20 cellular contexts compared by ENCODE assay signal in genomic region chr7:56081626-56082340, GRCh38. TPM values are rescaled to one million over a fixed set of nuclear protein-coding genes. Genes with fewer than 3 reads are reported as not detected.
DNase-seq lines count a peak whose midpoint lies in the region; ATAC-seq, FAIRE-seq and TF ChIP-seq lines count a peak whose summit lies in the region.
"Had no signal": no experiment of that assay in that cellular context is flagged by ENCODE, and none has a peak within 500 bp of the region (broad histone marks: within the 10 kb centered on the region; RNA-seq: fewer than 3 reads in every experiment).

No MANE protein-coding gene starts in this region.

- H3K79me2 ChIP-seq in K562 (ENCODE audit: control insufficient read depth, insufficient read depth, low read length): no peaks in the 10 kb centered on the region

- no peaks in the 10 kb centered on the region for H4K20me1 ChIP-seq in K562 (replicated peaks; ENCODE audit: control insufficient read depth, insufficient read depth, low read length)

- BruUV-seq in K562 (replicated peaks; lab: Mats Ljungman, UMichigan): no TSS peak

- 88% methylated on average over 17 of the region's 29 CpGs for WGBS in K562 (ENCODE audit: insufficient coverage, low coverage, missing lambda C conversion rate)
- whole genome bisulfite sequencing in neuronal stem cell (ENCODE audit: extremely low coverage in 2 of 2, insufficient read length in 2 of 2, insufficient replicate concordance in 1 of 2), 2 donors: no CpG with 5 or more reads among the region's 29 CpGs
- WGBS in tibial nerve, 2 donors: 92 to 94% methylated on average over 24 to 27 of the region's 29 CpGs

- H3K27ac ChIP-seq in K562 (ENCODE audit: extremely low read depth, low read depth, low read length): no peak overlapping the region
- H3K27ac ChIP-seq in neuronal stem cell (replicated peaks; ENCODE audit: low read length): no peak overlapping the region
- peak overlapping the region; percentile 12 for H3K27ac ChIP-seq in substantia nigra (ENCODE audit: low read depth, low read length, poor library complexity, severe bottlenecking)
- H3K27ac ChIP-seq in tibial nerve: no peak overlapping the region
- H3K27ac ChIP-seq: PC-9 had no signal

- H3K9ac ChIP-seq in K562 (ENCODE audit: insufficient read depth in 1 of 2, low read depth in 2 of 2, low read length in 2 of 2) (no peak overlapping the region), neuronal stem cell (ENCODE audit: low read depth, low read length, poor library complexity) (no peak overlapping the region)

- H3K4me1 ChIP-seq in K562 (replicated peaks in 1 of 2; ENCODE audit: control insufficient read depth in 2 of 2, insufficient read depth in 2 of 2, low read length in 2 of 2) (peaks cover 0 to 9% of the 10 kb centered on the region in 2 experiments; a peak in 2 of 5 replicates), neuronal stem cell (ENCODE audit: control insufficient read depth in 2 of 2, insufficient read depth in 1 of 2, low read depth in 1 of 2, low read length in 2 of 2) (no peaks in the 10 kb centered on the region), tibial nerve (peaks cover 0 to 31% (median 10%) of the 10 kb centered on the region in 4 donors)

- ATAC-seq in Right ventricle myocardium inferior: no peak
- ATAC-seq in left cardiac atrium: no peak
- ATAC-seq in K562: no peak
- no peak for ATAC-seq in HG02981 (IDR thresholded peaks at IDR 0.05; ENCODE audit: unreplicated experiment)
- ATAC-seq: GM23338 had no signal

- no peaks in the 10 kb centered on the region for H3K27me3 ChIP-seq in K562 (ENCODE audit: control insufficient read depth in 2 of 2, insufficient read depth in 2 of 2, low read length in 2 of 2)
- H3K27me3 ChIP-seq in neuronal stem cell (ENCODE audit: control insufficient read depth in 3 of 3, insufficient read depth in 3 of 3, low read depth in 1 of 3, low read length in 3 of 3): no peaks in the 10 kb centered on the region
- H3K27me3 ChIP-seq in tibial nerve: no peaks in the 10 kb centered on the region
- H3K27me3 ChIP-seq: BLaER1 treated with 17β-estradiol and CSF1 and Interleukin-3, amounts not matched to agents 10 nM and 100 nM had no signal

- H3K18ac ChIP-seq in neuronal stem cell (ENCODE audit: low read length): no peak overlapping the region

- TF ChIP-seq EP300 in K562 (IDR thresholded peaks at IDR 0.05; ENCODE audit: low read length) (no peak), tibial nerve (IDR thresholded peaks at IDR 0.05) (no peak)

- H2BK12ac ChIP-seq in neuronal stem cell (ENCODE audit: low read length): no peak overlapping the region

- H2AFZ ChIP-seq in K562 (ENCODE audit: low read depth, low read length): no peak overlapping the region
- no peak overlapping the region for H2AFZ ChIP-seq in neuronal stem cell (ENCODE audit: low read length)
- H2AFZ ChIP-seq: GM23338, PC-9 had no signal

- no peak overlapping the region for H3K14ac ChIP-seq in neuronal stem cell (ENCODE audit: low read length)

- H2BK5ac ChIP-seq in neuronal stem cell (ENCODE audit: low read length): no peak overlapping the region

- H3K4ac ChIP-seq in neuronal stem cell (ENCODE audit: low read length): no peak overlapping the region

- H3K4me3 ChIP-seq in K562 (no peak overlapping the region), neuronal stem cell (ENCODE audit: low read length in 2 of 2) (no peak overlapping the region), tibial nerve (no peak overlapping the region)
- H3K4me3 ChIP-seq: BLaER1 treated with 17β-estradiol and CSF1 and Interleukin-3, amounts not matched to agents 10 nM and 100 nM; GM23338; PC-9 had no signal

- H3K4me2 ChIP-seq in K562 (ENCODE audit: insufficient read depth, low read length) (no peak overlapping the region), neuronal stem cell (ENCODE audit: insufficient read depth, low read length, poor library complexity, severe bottlenecking) (no peak overlapping the region)
- H3K4me2 ChIP-seq: GM23338, PC-9 had no signal

- no peak overlapping the region for H2BK120ac ChIP-seq in neuronal stem cell (ENCODE audit: low read depth, low read length)

- H3K9me3 ChIP-seq in K562 (replicated peaks; ENCODE audit: control insufficient read depth, insufficient read depth, low read depth, low read length) (no peaks in the 10 kb centered on the region), neuronal stem cell (replicated peaks in 1 of 2; ENCODE audit: control insufficient read depth in 2 of 2, insufficient read depth in 1 of 2, low read depth in 1 of 2, low read length in 2 of 2) (no peaks in the 10 kb centered on the region), tibial nerve (no peaks in the 10 kb centered on the region)
- H3K9me3 ChIP-seq: BLaER1 treated with 17β-estradiol and CSF1 and Interleukin-3, amounts not matched to agents 10 nM and 100 nM had no signal

- intact Hi-C loops in Right ventricle myocardium inferior (cut with DNase I) (no loop called here), left cardiac atrium (cut with DNase I) (no loop called here), K562 (cut with micrococcal nuclease) (no loop called here)

- POLR2A ChIA-PET in K562 (lab: Yijun Ruan, JAX): interaction anchor here (2.5 kb wide), 1 partner anchor 11 kb away, joined by 16 read pairs; the partner anchor contains the start of gene PHKG1

- H4K91ac ChIP-seq in neuronal stem cell (ENCODE audit: low read depth, low read length, poor library complexity): no peak overlapping the region

- in situ Hi-C loops in K562 (cut with MboI): no loop called here

- H3K9me1 ChIP-seq in K562 (ENCODE audit: control insufficient read depth, insufficient read depth, low read length): no peaks in the 10 kb centered on the region

- peaks cover 2% of the 10 kb centered on the region for H3K79me1 ChIP-seq in neuronal stem cell (ENCODE audit: low read depth, low read length)

- H4K8ac ChIP-seq in neuronal stem cell (ENCODE audit: low read depth, low read length): no peak overlapping the region

- H3K23ac ChIP-seq in neuronal stem cell (ENCODE audit: low read depth, low read length, poor library complexity): peak overlapping the region; percentile 65

- no peak overlapping the region for H2BK15ac ChIP-seq in neuronal stem cell (ENCODE audit: low read length)

- no peak for TF ChIP-seq CTCF in K562 (IDR thresholded peaks at IDR 0.05 in 2 of 3, conservative IDR thresholded peaks at IDR 0.05 in 1 of 3; ENCODE audit: insufficient read depth in 2 of 3, low read depth in 1 of 3, low read length in 3 of 3)
- no peak for TF ChIP-seq CTCF in tibial nerve (IDR thresholded peaks at IDR 0.05)

- DNase-seq in Right ventricle myocardium inferior (ENCODE audit: missing footprints) (peak; percentile 61), left cardiac atrium (no peak), K562 (ENCODE audit: extremely low read depth in 1 of 4, low spot score in 3 of 4) (no peak), neuronal stem cell (ENCODE audit: low spot score) (no peak), substantia nigra (lab: John Stamatoyannopoulos, UW) (peak in 2 of 49 donors; percentile 10 to 38), tibial nerve (ENCODE audit: low spot score in 2 of 2) (no peak), COLO668 (lab: John Stamatoyannopoulos, UW; ENCODE audit: unreplicated experiment) (no peak)
- DNase-seq: DMS 273 treated with DMSO at 0.1 percent for 48 hours, GF-D8, KBM-7, NCI-H1436 treated with DMSO at 0.1 percent for 48 hours, NCI-H2081, NCI-H748 treated with DMSO at 0.1 percent for 48 hours, PC-9 had no signal

- TF ChIP-seq RAD21 in K562 (CRISPR knock-in tag; conservative IDR thresholded peaks at IDR 0.05 in 1 of 2, IDR thresholded peaks at IDR 0.05 in 1 of 2): no peak

- CTCF ChIA-PET in K562 (lab: Yijun Ruan, JAX; ENCODE audit: low intra/inter-chr PET ratio): no interaction called here

- no peak for FAIRE-seq in K562 (lab: Jason Lieb, UNC)
- FAIRE-seq: A204.1, GM12892 had no signal

- H3K36me3 ChIP-seq in K562 (ENCODE audit: control insufficient read depth, insufficient read depth, low read length): peaks cover 29% of the 10 kb centered on the region; the same call in 1 of the 3 replicates
- peaks cover 21 to 28% of the 10 kb centered on the region in 2 donors for H3K36me3 ChIP-seq in neuronal stem cell (replicated peaks in 1 of 2; ENCODE audit: control insufficient read depth in 2 of 2, insufficient read depth in 2 of 2, low read length in 2 of 2)
- H3K36me3 ChIP-seq in tibial nerve: peaks cover 0 to 63% (median 0%) of the 10 kb centered on the region in 3 donors

- H2AK5ac ChIP-seq in neuronal stem cell (ENCODE audit: low read depth, low read length): no peak overlapping the region

- TF ChIP-seq POLR2A in K562 (conservative IDR thresholded peaks at IDR 0.05) (no peak), tibial nerve (IDR thresholded peaks at IDR 0.05) (no peak)

RNA-seq across cellular contexts. Expression of gene PHKG1, which starts 11.0 kb away (rescaled TPM):
- total RNA-seq in Right ventricle myocardium inferior (31.2 TPM), left cardiac atrium (10 to 100 TPM; 21.9 to 25.3 TPM), K562 (2014; rRNA removed) (0.73 and 0.82 TPM in 2 replicates), K562 (2014; rRNA removed; fragmentation: Illumina TruSeq; extraction: Trizol) (0.13 and 0.47 TPM in 2 replicates), K562 (2015; rRNA removed; fragmentation: Illumina TruSeq; extraction: Trizol) (0.53 and 0.83 TPM in 2 replicates), K562 (2021) (0.29 and 0.40 TPM in 2 replicates), tibial nerve (1 to 10 TPM in 3 of 4 donors, under 1 TPM in 1; 0.39 to 4.2 (median 1.3) TPM)
- total RNA-seq in K562 (2011; cell fraction: chromatin; rRNA removed; ENCODE audit: low replicate concordance): 5.2 and 12.2 TPM in 2 replicates
- total RNA-seq in K562 (2011; cell fraction: nucleolus; rRNA removed): 5.0 and 5.3 TPM in 2 replicates
- total RNA-seq in K562 (2011; cell fraction: nucleoplasm; rRNA removed): 5.3 and 5.5 TPM in 2 replicates
- polyA plus RNA-seq in K562 (2011; rRNA removed) (0.78 and 1.9 TPM in 2 replicates), K562 (2014; fragmentation: Illumina TruSeq; extraction: Trizol) (0.46 and 0.69 TPM in 2 replicates), K562 (2014; fragmentation: Nextera tagmentation; extraction: Ambion mirVana) (under 1 TPM; 0.10 to 0.11 TPM), K562 (2014; rRNA removed) (0.27 and 0.45 TPM in 2 replicates)
- 0.28 and 0.40 TPM in 2 replicates for polyA plus RNA-seq in K562 (2011; cell fraction: cytosol; rRNA removed)
- 2.6 and 4.9 TPM in 2 replicates for polyA plus RNA-seq in K562 (2011; cell fraction: nucleus; rRNA removed)
- polyA plus RNA-seq in K562 (2012): 0.70 and 1.3 TPM in 2 replicates
- polyA minus RNA-seq in K562 (2011; rRNA and poly(A)+ RNA removed): 0.98 and 1.3 TPM in 2 replicates
- polyA minus RNA-seq in K562 (2011; cell fraction: cytosol; rRNA and poly(A)+ RNA removed): not detected in 2 replicates
- polyA minus RNA-seq in K562 (2011; cell fraction: nucleus; rRNA and poly(A)+ RNA removed): 1.8 and 2.1 TPM in 2 replicates
- 0.10 TPM for polyA plus RNA-seq in neuronal stem cell (2013, experiment 1 of 2)
- 0.10 TPM for polyA plus RNA-seq in neuronal stem cell (2013, experiment 2 of 2)
- total RNA-seq: GM23338, NCI-H460 had no signal
- polyA plus RNA-seq: GM23338 had no signal

RNA-seq across cellular contexts. Expression of gene SUMF2, which starts 17.7 kb away (rescaled TPM):
- total RNA-seq in Right ventricle myocardium inferior: 33.1 TPM
- total RNA-seq in left cardiac atrium: 10 to 100 TPM; 50.6 to 52.5 TPM
- 271 and 347 TPM in 2 replicates for total RNA-seq in K562 (2011; cell fraction: chromatin; rRNA removed; ENCODE audit: low replicate concordance)
- total RNA-seq in K562 (2011; cell fraction: nucleolus; rRNA removed): 246 and 285 TPM in 2 replicates
- total RNA-seq in K562 (2011; cell fraction: nucleoplasm; rRNA removed): 271 and 311 TPM in 2 replicates
- 65.3 and 72.0 TPM in 2 replicates for total RNA-seq in K562 (2014; rRNA removed)
- total RNA-seq in K562 (2014; rRNA removed; fragmentation: Illumina TruSeq; extraction: Trizol): 67.7 and 74.7 TPM in 2 replicates
- total RNA-seq in K562 (2015; rRNA removed; fragmentation: Illumina TruSeq; extraction: Trizol): 62.1 and 63.0 TPM in 2 replicates
- total RNA-seq in K562 (2021): 90.0 and 96.9 TPM in 2 replicates
- polyA plus RNA-seq in K562 (2011; rRNA removed): 92.5 and 101 TPM in 2 replicates
- 82.4 and 87.7 TPM in 2 replicates for polyA plus RNA-seq in K562 (2011; cell fraction: cytosol; rRNA removed)
- 249 and 266 TPM in 2 replicates for polyA plus RNA-seq in K562 (2011; cell fraction: nucleus; rRNA removed)
- polyA plus RNA-seq in K562 (2012): 89.2 and 130 TPM in 2 replicates
- 108 and 113 TPM in 2 replicates for polyA plus RNA-seq in K562 (2014; fragmentation: Illumina TruSeq; extraction: Trizol)
- 10 to 100 TPM; 39.0 to 60.3 TPM for polyA plus RNA-seq in K562 (2014; fragmentation: Nextera tagmentation; extraction: Ambion mirVana)
- 73.8 and 86.3 TPM in 2 replicates for polyA plus RNA-seq in K562 (2014; rRNA removed)
- polyA minus RNA-seq in K562 (2011; rRNA and poly(A)+ RNA removed): 67.1 and 69.3 TPM in 2 replicates
- polyA minus RNA-seq in K562 (2011; cell fraction: cytosol; rRNA and poly(A)+ RNA removed): 46.0 and 54.4 TPM in 2 replicates
- 52.2 and 77.6 TPM in 2 replicates for polyA minus RNA-seq in K562 (2011; cell fraction: nucleus; rRNA and poly(A)+ RNA removed)
- 53.2 TPM for polyA plus RNA-seq in neuronal stem cell (2013, experiment 1 of 2)
- polyA plus RNA-seq in neuronal stem cell (2013, experiment 2 of 2): 51.7 TPM
- total RNA-seq in tibial nerve: 100 to 1,000 TPM in 3 of 4 donors, 10 to 100 TPM in 1; 99.4 to 162 (median 132) TPM

RNA-seq across cellular contexts. Expression of gene CHCHD2, which starts 24.5 kb away (rescaled TPM):
- total RNA-seq in Right ventricle myocardium inferior (493 TPM), left cardiac atrium (100 to 1,000 TPM; 430 to 503 TPM), K562 (2014; rRNA removed) (866 and 1,072 TPM in 2 replicates), K562 (2014; rRNA removed; fragmentation: Illumina TruSeq; extraction: Trizol) (572 and 585 TPM in 2 replicates), K562 (2015; rRNA removed; fragmentation: Illumina TruSeq; extraction: Trizol) (648 and 717 TPM in 2 replicates), K562 (2021) (944 and 976 TPM in 2 replicates), tibial nerve (100 to 1,000 TPM; 286 to 417 (median 326) TPM)
- total RNA-seq in K562 (2011; cell fraction: chromatin; rRNA removed; ENCODE audit: low replicate concordance): 58.0 and 66.6 TPM in 2 replicates
- 171 and 173 TPM in 2 replicates for total RNA-seq in K562 (2011; cell fraction: nucleolus; rRNA removed)
- total RNA-seq in K562 (2011; cell fraction: nucleoplasm; rRNA removed): 125 and 154 TPM in 2 replicates
- polyA plus RNA-seq in K562 (2011; rRNA removed) (869 and 914 TPM in 2 replicates), K562 (2014; fragmentation: Illumina TruSeq; extraction: Trizol) (418 and 687 TPM in 2 replicates), K562 (2014; fragmentation: Nextera tagmentation; extraction: Ambion mirVana) (100 to 1,000 TPM; 145 to 350 TPM), K562 (2014; rRNA removed) (1,035 and 1,044 TPM in 2 replicates)
- 987 and 1,673 TPM in 2 replicates for polyA plus RNA-seq in K562 (2011; cell fraction: cytosol; rRNA removed)
- 280 and 314 TPM in 2 replicates for polyA plus RNA-seq in K562 (2011; cell fraction: nucleus; rRNA removed)
- polyA plus RNA-seq in K562 (2012): 801 and 1,215 TPM in 2 replicates
- polyA minus RNA-seq in K562 (2011; rRNA and poly(A)+ RNA removed): 194 and 225 TPM in 2 replicates
- 302 and 416 TPM in 2 replicates for polyA minus RNA-seq in K562 (2011; cell fraction: cytosol; rRNA and poly(A)+ RNA removed)
- polyA minus RNA-seq in K562 (2011; cell fraction: nucleus; rRNA and poly(A)+ RNA removed): 66.8 and 109 TPM in 2 replicates
- polyA plus RNA-seq in neuronal stem cell (2013, experiment 1 of 2): 119 TPM
- polyA plus RNA-seq in neuronal stem cell (2013, experiment 2 of 2): 119 TPM
- total RNA-seq: GM23338 had no signal

RNA-seq across cellular contexts. Expression of gene CCT6A, which starts 30.2 kb away (rescaled TPM):
- total RNA-seq in Right ventricle myocardium inferior: 67.9 TPM
- total RNA-seq in left cardiac atrium: 10 to 100 TPM; 61.9 to 74.9 TPM
- 141 and 298 TPM in 2 replicates for total RNA-seq in K562 (2011; cell fraction: chromatin; rRNA removed; ENCODE audit: low replicate concordance)
- 83.9 and 89.7 TPM in 2 replicates for total RNA-seq in K562 (2011; cell fraction: nucleolus; rRNA removed)
- 151 and 179 TPM in 2 replicates for total RNA-seq in K562 (2011; cell fraction: nucleoplasm; rRNA removed)
- total RNA-seq in K562 (2014; rRNA removed): 387 and 445 TPM in 2 replicates
- total RNA-seq in K562 (2014; rRNA removed; fragmentation: Illumina TruSeq; extraction: Trizol): 541 and 575 TPM in 2 replicates
- total RNA-seq in K562 (2015; rRNA removed; fragmentation: Illumina TruSeq; extraction: Trizol): 437 and 481 TPM in 2 replicates
- total RNA-seq in K562 (2021): 302 and 312 TPM in 2 replicates
- 586 and 708 TPM in 2 replicates for polyA plus RNA-seq in K562 (2011; rRNA removed)
- 195 and 223 TPM in 2 replicates for polyA plus RNA-seq in K562 (2011; cell fraction: cytosol; rRNA removed)
- polyA plus RNA-seq in K562 (2011; cell fraction: nucleus; rRNA removed): 185 and 288 TPM in 2 replicates
- 213 and 332 TPM in 2 replicates for polyA plus RNA-seq in K562 (2012)
- polyA plus RNA-seq in K562 (2014; fragmentation: Illumina TruSeq; extraction: Trizol): 353 and 373 TPM in 2 replicates
- polyA plus RNA-seq in K562 (2014; fragmentation: Nextera tagmentation; extraction: Ambion mirVana): 100 to 1,000 TPM; 244 to 314 TPM
- polyA plus RNA-seq in K562 (2014; rRNA removed): 404 and 419 TPM in 2 replicates
- polyA minus RNA-seq in K562 (2011; rRNA and poly(A)+ RNA removed): 690 and 857 TPM in 2 replicates
- polyA minus RNA-seq in K562 (2011; cell fraction: cytosol; rRNA and poly(A)+ RNA removed): 138 and 195 TPM in 2 replicates
- polyA minus RNA-seq in K562 (2011; cell fraction: nucleus; rRNA and poly(A)+ RNA removed): 70.1 and 141 TPM in 2 replicates
- 217 TPM for polyA plus RNA-seq in neuronal stem cell (2013, experiment 1 of 2)
- 218 TPM for polyA plus RNA-seq in neuronal stem cell (2013, experiment 2 of 2)
- total RNA-seq in tibial nerve: 10 to 100 TPM; 60.0 to 99.0 (median 77.9) TPM

RNA-seq across cellular contexts. Expression of gene PSPH, which starts 30.5 kb away (rescaled TPM):
- 10.6 TPM for total RNA-seq in Right ventricle myocardium inferior
- total RNA-seq in left cardiac atrium: 10 to 100 TPM in 1 of 2 donors, 1 to 10 TPM in 1; 7.5 to 13.3 TPM
- 28.4 and 41.0 TPM in 2 replicates for total RNA-seq in K562 (2011; cell fraction: chromatin; rRNA removed; ENCODE audit: low replicate concordance)
- 25.8 and 26.8 TPM in 2 replicates for total RNA-seq in K562 (2011; cell fraction: nucleolus; rRNA removed)
- 42.1 and 43.0 TPM in 2 replicates for total RNA-seq in K562 (2011; cell fraction: nucleoplasm; rRNA removed)
- total RNA-seq in K562 (2014; rRNA removed): 29.1 and 46.8 TPM in 2 replicates
- 16.6 and 17.8 TPM in 2 replicates for total RNA-seq in K562 (2014; rRNA removed; fragmentation: Illumina TruSeq; extraction: Trizol)
- 12.1 and 13.8 TPM in 2 replicates for total RNA-seq in K562 (2015; rRNA removed; fragmentation: Illumina TruSeq; extraction: Trizol)
- total RNA-seq in K562 (2021): 20.9 and 21.5 TPM in 2 replicates
- polyA plus RNA-seq in K562 (2011; rRNA removed): 18.2 and 20.2 TPM in 2 replicates
- polyA plus RNA-seq in K562 (2011; cell fraction: cytosol; rRNA removed): 19.8 and 22.6 TPM in 2 replicates
- 7.2 and 14.2 TPM in 2 replicates for polyA plus RNA-seq in K562 (2011; cell fraction: nucleus; rRNA removed)
- polyA plus RNA-seq in K562 (2012): 16.0 and 52.1 TPM in 2 replicates
- 25.0 and 29.6 TPM in 2 replicates for polyA plus RNA-seq in K562 (2014; fragmentation: Illumina TruSeq; extraction: Trizol)
- 1 to 10 TPM; 6.3 to 9.0 TPM for polyA plus RNA-seq in K562 (2014; fragmentation: Nextera tagmentation; extraction: Ambion mirVana)
- polyA plus RNA-seq in K562 (2014; rRNA removed): 23.6 and 30.6 TPM in 2 replicates
- polyA minus RNA-seq in K562 (2011; rRNA and poly(A)+ RNA removed): 16.7 and 23.1 TPM in 2 replicates
- polyA minus RNA-seq in K562 (2011; cell fraction: cytosol; rRNA and poly(A)+ RNA removed): 12.3 and 12.4 TPM in 2 replicates
- polyA minus RNA-seq in K562 (2011; cell fraction: nucleus; rRNA and poly(A)+ RNA removed): 10.4 and 13.3 TPM in 2 replicates
- 18.7 TPM for polyA plus RNA-seq in neuronal stem cell (2013, experiment 1 of 2)
- polyA plus RNA-seq in neuronal stem cell (2013, experiment 2 of 2): 19.1 TPM
- 10 to 100 TPM; 14.9 to 39.8 (median 25.1) TPM for total RNA-seq in tibial nerve
